In the genomic region with DNA sequence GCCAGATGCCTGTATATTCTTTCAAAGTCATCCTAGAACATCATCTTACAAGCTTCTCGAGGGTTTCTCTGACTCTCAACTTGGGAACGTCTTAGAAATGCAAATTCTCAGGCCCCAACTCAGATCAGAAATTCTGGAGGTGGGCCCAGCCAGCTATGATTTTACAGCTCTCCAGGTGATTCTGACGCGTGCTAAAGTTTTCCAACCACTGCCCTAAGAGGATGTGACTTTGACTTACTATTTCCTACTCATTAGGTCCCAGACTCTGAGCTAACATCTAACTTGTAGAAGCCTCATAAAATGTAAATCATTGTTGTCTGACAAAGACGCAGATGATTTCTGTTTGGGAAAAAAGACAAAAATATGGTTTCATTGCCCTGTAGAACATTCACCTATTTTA, we compare ENCODE assay signal across 18 cellular contexts.
A peak's percentile ranks its signal among the peaks of the same experiment; 100 is the strongest.
DNase-seq lines count a peak whose midpoint lies in the region; ATAC-seq, FAIRE-seq and TF ChIP-seq lines count a peak whose summit lies in the region.
"Had no signal": no experiment of that assay in that cellular context is flagged by ENCODE, and none has a peak within 500 bp of the region (broad histone marks: within the 10 kb centered on the region; RNA-seq: fewer than 3 reads in every experiment).

No MANE protein-coding gene starts in this region.

- TF ChIP-seq EP300 in esophagus muscularis mucosa (IDR thresholded peaks at IDR 0.05) = no peak

- ATAC-seq in activated T-cell treated with anti-CD3 and anti-CD28 coated beads, Interleukin-2, amount 50 U/mL, for 4 hours = no peak
- peak; percentile 75 for ATAC-seq in activated T-helper 17 cell treated with anti-CD3 and anti-CD28 coated beads, Interleukin-2, amount 50 U/mL, for 72 hours (replicated peaks)
- ATAC-seq: Panc1 had no signal

- intact Hi-C loops in esophagus muscularis mucosa (cut with DNase I) = no loop called here

- H3K4me3 ChIP-seq in esophagus muscularis mucosa = no peak overlapping the region
- H3K4me3 ChIP-seq: BLaER1, HAP-1, MG63 had no signal

- H3K9me3 ChIP-seq in esophagus muscularis mucosa = no peaks in the 10 kb centered on the region
- H3K9me3 ChIP-seq: BLaER1, HAP-1, MG63 had no signal

- H3K27ac Mint-ChIP-seq in activated T-cell treated with anti-CD3 and anti-CD28 coated beads, Interleukin-2, amount 50 U/mL, for 24 hours = peak overlapping the region; percentile 54
- no peak overlapping the region for H3K27ac Mint-ChIP-seq in activated T-helper 17 cell treated with anti-CD3 and anti-CD28 coated beads, Interleukin-2, amount 50 U/mL, for 72 hours
- H3K27ac Mint-ChIP-seq in stimulated activated naive CD8-positive, alpha-beta T cell treated with anti-CD3 and anti-CD28 coated beads, Interleukin-15, Interleukin-2, amounts not matched to agents 100 ng/mL and 50 ng/mL, for 24 hours = peak overlapping the region; percentile 28
- H3K27ac Mint-ChIP-seq: CD4-positive, alpha-beta memory T cell had no signal

- H3K27me3 ChIP-seq in esophagus muscularis mucosa = no peaks in the 10 kb centered on the region
- H3K27me3 ChIP-seq: BLaER1, MG63 had no signal

- H3K4me1 ChIP-seq in esophagus muscularis mucosa = peaks cover 0 to 23% (median 7%) of the 10 kb centered on the region in 4 donors
- H3K4me1 ChIP-seq: HAP-1 had no signal

- H3K4me1 Mint-ChIP-seq in activated T-cell treated with anti-CD3 and anti-CD28 coated beads, Interleukin-2, amount 50 U/mL, for 24 hours (ENCODE audit: low read depth) = peaks cover 11% of the 10 kb centered on the region
- H3K4me1 Mint-ChIP-seq in activated T-cell treated with anti-CD3 and anti-CD28 coated beads, Interleukin-2, amount 50 U/mL, for 4 hours (ENCODE audit: low read depth) = peaks cover 9% of the 10 kb centered on the region
- no peaks in the 10 kb centered on the region for H3K4me1 Mint-ChIP-seq in activated T-helper 17 cell treated with anti-CD3 and anti-CD28 coated beads, Interleukin-2, amount 50 U/mL, for 72 hours
- peaks cover 10% of the 10 kb centered on the region for H3K4me1 Mint-ChIP-seq in stimulated activated naive CD8-positive, alpha-beta T cell treated with anti-CD3 and anti-CD28 coated beads, Interleukin-15, Interleukin-2, amounts not matched to agents 100 ng/mL and 50 ng/mL, for 24 hours (ENCODE audit: low read depth)

- H3K4me3 Mint-ChIP-seq in activated T-cell treated with anti-CD3 and anti-CD28 coated beads, Interleukin-2, amount 50 U/mL, for 24 hours = no peak overlapping the region
- H3K4me3 Mint-ChIP-seq in activated T-cell treated with anti-CD3 and anti-CD28 coated beads, Interleukin-2, amount 50 U/mL, for 4 hours = no peak overlapping the region
- H3K4me3 Mint-ChIP-seq in activated T-helper 17 cell treated with anti-CD3 and anti-CD28 coated beads, Interleukin-2, amount 50 U/mL, for 72 hours = no peak overlapping the region
- no peak overlapping the region for H3K4me3 Mint-ChIP-seq in stimulated activated naive CD8-positive, alpha-beta T cell treated with anti-CD3 and anti-CD28 coated beads, Interleukin-15, Interleukin-2, amounts not matched to agents 100 ng/mL and 50 ng/mL, for 24 hours
- H3K4me3 Mint-ChIP-seq: CD4-positive, alpha-beta memory T cell had no signal

- no peaks in the 10 kb centered on the region for H3K36me3 Mint-ChIP-seq in activated T-cell treated with anti-CD3 and anti-CD28 coated beads, Interleukin-2, amount 50 U/mL, for 24 hours (ENCODE audit: low read depth)
- H3K36me3 Mint-ChIP-seq in activated T-cell treated with anti-CD3 and anti-CD28 coated beads, Interleukin-2, amount 50 U/mL, for 4 hours (ENCODE audit: insufficient read depth) = no peaks in the 10 kb centered on the region
- H3K36me3 Mint-ChIP-seq in activated T-helper 17 cell treated with anti-CD3 and anti-CD28 coated beads, Interleukin-2, amount 50 U/mL, for 72 hours (ENCODE audit: low read depth) = no peaks in the 10 kb centered on the region
- no peaks in the 10 kb centered on the region for H3K36me3 Mint-ChIP-seq in stimulated activated naive CD8-positive, alpha-beta T cell treated with anti-CD3 and anti-CD28 coated beads, Interleukin-15, Interleukin-2, amounts not matched to agents 100 ng/mL and 50 ng/mL, for 24 hours (ENCODE audit: low read depth)
- H3K36me3 Mint-ChIP-seq: CD4-positive, alpha-beta memory T cell had no signal

- no peak for FAIRE-seq in HTR-8/SVneo (lab: Jason Lieb, UNC)

- TF ChIP-seq CTCF in esophagus muscularis mucosa (IDR thresholded peaks at IDR 0.05) = no peak

- peak overlapping the region in 3 of 4 donors; percentile 19 to 55 (median 37) for H3K27ac ChIP-seq in esophagus muscularis mucosa (replicated peaks in 1 of 4)
- H3K27ac ChIP-seq: BLaER1 had no signal

- no peak for TF ChIP-seq POLR2A in esophagus muscularis mucosa (IDR thresholded peaks at IDR 0.05; ENCODE audit: low read depth)

- H3K9me3 Mint-ChIP-seq in activated T-cell treated with anti-CD3 and anti-CD28 coated beads, Interleukin-2, amount 50 U/mL, for 24 hours = no peaks in the 10 kb centered on the region
- no peaks in the 10 kb centered on the region for H3K9me3 Mint-ChIP-seq in activated T-cell treated with anti-CD3 and anti-CD28 coated beads, Interleukin-2, amount 50 U/mL, for 4 hours
- no peaks in the 10 kb centered on the region for H3K9me3 Mint-ChIP-seq in activated T-helper 17 cell treated with anti-CD3 and anti-CD28 coated beads, Interleukin-2, amount 50 U/mL, for 72 hours
- H3K9me3 Mint-ChIP-seq in stimulated activated naive CD8-positive, alpha-beta T cell treated with anti-CD3 and anti-CD28 coated beads, Interleukin-15, Interleukin-2, amounts not matched to agents 100 ng/mL and 50 ng/mL, for 24 hours = no peaks in the 10 kb centered on the region

- whole genome bisulfite sequencing in esophagus muscularis mucosa = 86% methylated on average over 5 of the region's 5 CpGs

- no peaks in the 10 kb centered on the region for H3K27me3 Mint-ChIP-seq in activated T-cell treated with anti-CD3 and anti-CD28 coated beads, Interleukin-2, amount 50 U/mL, for 24 hours
- no peaks in the 10 kb centered on the region for H3K27me3 Mint-ChIP-seq in activated T-cell treated with anti-CD3 and anti-CD28 coated beads, Interleukin-2, amount 50 U/mL, for 4 hours (ENCODE audit: low read depth)
- peaks cover 7% of the 10 kb centered on the region for H3K27me3 Mint-ChIP-seq in activated T-helper 17 cell treated with anti-CD3 and anti-CD28 coated beads, Interleukin-2, amount 50 U/mL, for 72 hours
- H3K27me3 Mint-ChIP-seq in stimulated activated naive CD8-positive, alpha-beta T cell treated with anti-CD3 and anti-CD28 coated beads, Interleukin-15, Interleukin-2, amounts not matched to agents 100 ng/mL and 50 ng/mL, for 24 hours = no peaks in the 10 kb centered on the region

- DNase-seq in activated T-cell treated with anti-CD3 and anti-CD28 coated beads, Interleukin-2, amount 50 U/mL, for 24 hours = no peak
- DNase-seq in activated T-cell treated with anti-CD3 and anti-CD28 coated beads, Interleukin-2, amount 50 U/mL, for 4 hours = no peak
- DNase-seq in esophagus muscularis mucosa (ENCODE audit: extremely low spot score) (no peak), RPMI8226 (no peak), HTR-8/SVneo (ENCODE audit: insufficient read length, low spot score) (no peak)
- DNase-seq: CD4-positive, alpha-beta memory T cell; GF-D8; Kasumi-1; MG63; NCI-H1048; NCI-H1436 treated with DMSO at 0.1 percent for 48 hours; NCI-H2029 treated with DMSO at 0.1 percent for 48 hours; NCI-H2171 treated with DMSO at 0.1 percent for 48 hours had no signal

- H3K36me3 ChIP-seq in esophagus muscularis mucosa = peaks cover 0 to 70% (median 46%) of the 10 kb centered on the region in 4 donors
- H3K36me3 ChIP-seq: BLaER1, HAP-1, MG63 had no signal
